In genomic region chr9:128818839-128819715, GRCh38 we compare ENCODE assay signal across 1 cellular context.
TF ChIP-seq lines count a peak whose summit lies in the region.

No MANE protein-coding gene starts in this region.

TF ChIP-seq in WTC11, 78 proteins besides CTCF, POLR2A, EP300 and RAD21 (continued from another document):
- TF ChIP-seq MLX (CRISPR knock-in tag; IDR thresholded peaks at IDR 0.05): peak; percentile 27; the same call in 1 of the 2 replicates
- TF ChIP-seq CDX4 (CRISPR knock-in tag; IDR thresholded peaks at IDR 0.05; ENCODE audit: borderline replicate concordance): no peak
TF ChIP-seq in WTC11: peak in this region for 23.
